In the genomic region with DNA sequence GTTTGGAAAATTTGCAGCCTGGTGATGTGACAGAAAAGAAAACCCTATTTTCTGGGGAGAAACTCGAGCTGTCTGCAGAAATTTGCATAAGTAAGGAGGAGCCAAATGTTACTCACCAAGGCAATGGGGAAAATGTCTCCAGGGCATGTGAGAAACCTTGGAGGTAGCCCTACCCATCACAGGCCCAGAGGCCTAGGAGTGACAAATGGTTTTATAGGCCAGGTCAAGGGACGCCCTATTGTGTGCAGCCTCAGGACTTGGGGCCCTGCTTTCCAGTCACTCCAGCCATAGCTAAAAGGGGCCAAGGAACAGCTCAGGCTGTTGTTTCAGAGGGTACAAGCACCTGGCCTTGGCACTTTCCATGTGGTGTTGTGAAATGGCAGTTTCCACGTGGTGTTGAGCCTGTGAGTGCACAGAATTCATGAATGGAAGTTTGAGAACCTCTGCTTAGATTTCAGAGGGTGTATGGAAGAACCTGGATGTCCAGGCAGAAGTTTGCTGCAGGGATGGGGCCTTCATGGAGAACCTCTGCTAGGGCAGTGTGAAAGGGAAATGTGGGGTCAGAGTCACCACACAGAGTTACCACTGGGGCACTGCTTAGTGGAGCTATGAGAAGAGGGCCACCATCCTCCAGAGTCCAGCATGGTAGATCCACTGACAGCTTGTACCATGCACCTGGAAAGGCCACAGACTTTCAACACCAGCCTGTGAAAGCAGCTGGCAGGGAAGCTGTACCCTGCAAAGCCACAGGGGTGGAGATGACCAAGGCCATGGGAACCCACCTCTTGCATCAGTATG, we compare ENCODE assay signal across 26 cellular contexts.
"Had no signal": no experiment of that assay in that cellular context is flagged by ENCODE, and none has a peak within 500 bp of the region (broad histone marks: within the 10 kb centered on the region; RNA-seq: fewer than 3 reads in every experiment).

No MANE protein-coding gene starts in this region.

- FAIRE-seq: endometrium, islet of Langerhans, keratinocyte had no signal

- H3K4me3 ChIP-seq: colonic mucosa, esophagus squamous epithelium, gastrocnemius medialis, heart right ventricle, left lung, lower lobe of right lung had no signal

- H3K27ac ChIP-seq: colonic mucosa, epithelial cell of prostate, esophagus squamous epithelium, gastrocnemius medialis, heart right ventricle, left lung, lower lobe of right lung had no signal

- DNase-seq: cerebellar nuclear complex; colonic mucosa; cortex of kidney; effector CD8-positive, alpha-beta T cell; effector memory CD8-positive, alpha-beta T cell; endodermal cell; erythroblast; esophagus squamous epithelium; foreskin fibroblast; foreskin melanocyte; gastrocnemius medialis; glutamatergic neuron; head of caudate nucleus; heart right ventricle; hippocampal formation; left cardiac atrium; left ventricle myocardium superior; lower lobe of right lung; mesenchymal stem cell; midbrain had no signal

- ATAC-seq: effector memory CD8-positive, alpha-beta T cell; esophagus mucosa; gastrocnemius medialis; heart right ventricle; left cardiac atrium; left lung; left ventricle myocardium superior; lower lobe of right lung had no signal

- H3K9me3 ChIP-seq: colonic mucosa, gastrocnemius medialis, lower lobe of right lung had no signal

- H3K27me3 ChIP-seq: colonic mucosa, esophagus squamous epithelium, gastrocnemius medialis, heart right ventricle, left lung had no signal

- H3K4me1 ChIP-seq: colonic mucosa, esophagus squamous epithelium, gastrocnemius medialis, heart right ventricle, left lung, lower lobe of right lung had no signal

- H3K36me3 ChIP-seq: colonic mucosa, esophagus squamous epithelium, gastrocnemius medialis, heart right ventricle, left lung, lower lobe of right lung had no signal
